Comparison of ENCODE assay signal across 8 cellular contexts in the genomic region with DNA sequence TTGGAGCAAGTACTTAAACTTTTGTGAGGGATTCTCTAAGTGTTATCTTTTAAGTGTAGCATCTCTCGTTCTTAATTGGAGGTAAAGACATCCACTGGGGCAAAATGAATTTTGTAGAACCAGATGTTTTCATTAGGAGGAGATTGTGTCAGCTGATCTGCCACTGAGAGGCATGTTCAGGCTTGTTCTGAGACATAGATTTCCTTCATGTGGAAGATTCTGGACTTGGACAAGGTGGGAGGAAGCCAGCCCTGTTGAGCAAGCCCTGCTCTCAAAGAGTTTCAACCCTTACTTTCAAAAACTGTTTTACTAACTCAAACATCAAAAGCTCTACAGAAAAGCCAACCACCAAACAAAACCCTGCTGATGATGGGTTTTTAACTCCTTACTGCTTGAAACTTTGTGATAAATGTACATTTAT. TPM values are rescaled to one million over a fixed set of nuclear protein-coding genes. Genes with fewer than 3 reads are reported as not detected.
DNase-seq lines count a peak whose midpoint lies in the region; ATAC-seq and TF ChIP-seq lines count a peak whose summit lies in the region.

No MANE protein-coding gene starts in this region.

- POLR2A ChIA-PET in T-cell (lab: Charles Lee), result interaction anchor here (0.6 to 1.0 kb wide), 3 partner anchors 14 to 121 kb away, joined by 3 to 4 read pairs (median 4); no protein-coding TSS in a partner anchor
- POLR2A ChIA-PET in PC-3 (lab: Charles Lee; ENCODE audit: unreplicated experiment), result no interaction called here

- TF ChIP-seq POLR2A in gastrocnemius medialis (IDR thresholded peaks at IDR 0.05), result no peak

- peaks cover 68 to 74% (median 70%) of the 10 kb centered on the region in 3 donors for H3K4me1 Mint-ChIP-seq in T-cell

- no TSS peak for BruUV-seq in PC-3 (replicated peaks; lab: Mats Ljungman, UMichigan)

- in situ Hi-C loops in gastrocnemius medialis (cut with MboI; ENCODE audit: low sequenced_read_pairs in 4 of 4), result no loop called here

- no peaks in the 10 kb centered on the region for H3K36me3 ChIP-seq in gastrocnemius medialis
- peaks cover 43% of the 10 kb centered on the region for H3K36me3 ChIP-seq in PC-3 (ENCODE audit: low read depth, low read length)

- no peak overlapping the region for H3K4me2 ChIP-seq in PC-3 (ENCODE audit: low read length)

- peaks cover 74% of the 10 kb centered on the region for H4K20me1 ChIP-seq in PC-3 (ENCODE audit: low read length)

- H3K27ac Mint-ChIP-seq in T-cell, result peak overlapping the region in 1 of 2 donors; percentile 93

- H3K27me3 ChIP-seq in gastrocnemius medialis (no peaks in the 10 kb centered on the region), PC-3 (ENCODE audit: low read length) (no peaks in the 10 kb centered on the region)

- H3K9ac ChIP-seq in PC-3 (ENCODE audit: low read length), result no peak overlapping the region

- H3K9me3 ChIP-seq in gastrocnemius medialis (no peaks in the 10 kb centered on the region), PC-3 (ENCODE audit: low read length) (no peaks in the 10 kb centered on the region)

- CTCF ChIA-PET in T-cell (lab: Charles Lee), result interaction anchor here in 1 of 2 donors (0.7 to 1.4 kb wide), 6 partner anchors 17 to 316 kb away, joined by 3 to 5 read pairs (median 3); partner anchors contain the start of gene CREG2
- CTCF ChIA-PET in PC-3 (lab: Charles Lee), result no interaction called here

- no peaks in the 10 kb centered on the region for H3K27me3 Mint-ChIP-seq in T-cell

- intact Hi-C loops in gastrocnemius medialis (cut with DNase I; ENCODE audit: low total_unique reads), result no loop called here
- intact Hi-C loops in PC-3 (cut with micrococcal nuclease), result loop anchor here (5.0 kb wide), 1 partner anchor 33 kb away; no protein-coding TSS in a partner anchor

- H3K9me3 Mint-ChIP-seq in T-cell, result peaks cover 0 to 5% (median 0%) of the 10 kb centered on the region in 3 donors

- peaks cover 45 to 62% of the 10 kb centered on the region in 2 donors for H3K4me1 ChIP-seq in gastrocnemius medialis
- peaks cover 15% of the 10 kb centered on the region for H3K4me1 ChIP-seq in PC-3 (ENCODE audit: insufficient read depth, low read length)

- H3K4me3 Mint-ChIP-seq in T-cell, result peak overlapping the region; percentile 74 to 83 (median 82)

- peak; percentile 35 to 59 (median 40) for ATAC-seq in T-cell (replicated peaks in 1 of 4)
- ATAC-seq in gastrocnemius medialis, result peak; percentile 43 to 61
- ATAC-seq in PC-3, result no peak

- peaks cover 6% of the 10 kb centered on the region for H3K36me3 Mint-ChIP-seq in T-cell

- H3F3A ChIP-seq in PC-3 (ENCODE audit: low read length, unreplicated experiment), result no peaks in the 10 kb centered on the region

- H3K9me2 ChIP-seq in PC-3 (replicated peaks; ENCODE audit: low read length), result no peaks in the 10 kb centered on the region

- peaks cover 99% of the 10 kb centered on the region for H3K79me2 ChIP-seq in PC-3 (ENCODE audit: low read length)

- H2AFZ ChIP-seq in PC-3 (ENCODE audit: low read length), result no peak overlapping the region

- DNase-seq in GM04503 (ENCODE audit: low read depth) (peak; percentile 74), T-cell (peak in 2 of 34 experiments; percentile 27 to 29), fibroblast of mammary gland (ENCODE audit: low read depth) (peak; percentile 88), gastrocnemius medialis (peak; percentile 20 to 39), PC-3 (no peak), NCI-H1436 (lab: John Stamatoyannopoulos, UW) (no peak), GM19240 (ENCODE audit: insufficient read length, low spot score) (no peak), foreskin melanocyte (no peak)

- H3K4me3 ChIP-seq in fibroblast of mammary gland (ENCODE audit: control insufficient read depth, low read depth, low read length) (no peak overlapping the region), gastrocnemius medialis (no peak overlapping the region), PC-3 (ENCODE audit: low read length) (no peak overlapping the region)

- TF ChIP-seq CTCF in fibroblast of mammary gland (conservative IDR thresholded peaks at IDR 0.05; ENCODE audit: control insufficient read depth, insufficient read depth, low read depth, low read length), result no peak
- no peak for TF ChIP-seq CTCF in gastrocnemius medialis (IDR thresholded peaks at IDR 0.05 in 4 of 5, conservative IDR thresholded peaks at IDR 0.05 in 1 of 5)
- no peak for TF ChIP-seq CTCF in PC-3 (conservative IDR thresholded peaks at IDR 0.05; ENCODE audit: low read depth, low read length)

- H3K27ac ChIP-seq in gastrocnemius medialis (peak overlapping the region in 3 of 4 donors; percentile 0 to 20 (median 3)), PC-3 (ENCODE audit: low read length) (no peak overlapping the region)

RNA-seq across cellular contexts. Expression of gene MAP4K4, which starts 6.5 kb away (rescaled TPM):
- total RNA-seq in T-cell (100 to 1,000 TPM in 2 of 5 donors, 10 to 100 TPM in 3; 84.2 to 148 (median 93.2) TPM), gastrocnemius medialis (10 to 100 TPM; 40.0 to 85.5 (median 59.5) TPM), PC-3 (2014; rRNA removed) (133 and 167 TPM in 2 replicates)

Comparison
In these comparisons a context has a peak if more than half of its experiments do, and no peak if none do; other contexts are left out.
1. DNase-seq: peak in GM04503 (single experiment), fibroblast of mammary gland (single experiment) and gastrocnemius medialis (2 of 2); none in PC-3 (single experiment), NCI-H1436 (single experiment), GM19240 (single experiment) and foreskin melanocyte (single experiment).